In genomic region chr3:3828417-3828816, GRCh38 we compare ENCODE assay signal across 1 cellular context. TPM values are rescaled to one million over a fixed set of nuclear protein-coding genes. Genes with fewer than 3 reads are reported as not detected.
"Had no signal": no experiment of that assay in that cellular context is flagged by ENCODE, and none has a peak within 500 bp of the region (broad histone marks: within the 10 kb centered on the region; RNA-seq: fewer than 3 reads in every experiment).

No MANE protein-coding gene starts in this region.

RNA-seq across cellular contexts. Expression of gene LRRN1, which starts 29.2 kb away (rescaled TPM):
- total RNA-seq: lung microvascular endothelial cell had no signal
